14 cellular contexts compared by ENCODE assay signal in genomic region chr4:7971881-7972500, GRCh38. TPM values are rescaled to one million over a fixed set of nuclear protein-coding genes. Genes with fewer than 3 reads are reported as not detected.
DNase-seq lines count a peak whose midpoint lies in the region; ATAC-seq, FAIRE-seq and TF ChIP-seq lines count a peak whose summit lies in the region.
"Had no signal": no experiment of that assay in that cellular context is flagged by ENCODE, and none has a peak within 500 bp of the region (broad histone marks: within the 10 kb centered on the region; RNA-seq: fewer than 3 reads in every experiment).

No MANE protein-coding gene starts in this region.

- H3K23ac ChIP-seq in mesenchymal stem cell (ENCODE audit: low read length in 2 of 2), result no peak overlapping the region

- in situ Hi-C loops in ACHN (cut with HindIII; ENCODE audit: low pct_ligation_motif_present, low pct_unique_long_range_greater_than_20kb, low sequenced_read_pairs), result no loop called here

- no peak overlapping the region for H2BK5ac ChIP-seq in mesenchymal stem cell (ENCODE audit: low read depth, low read length, poor library complexity, severe bottlenecking)

- H3K27me3 Mint-ChIP-seq in HFFc6 (ENCODE audit: insufficient read depth), result peaks cover 5% of the 10 kb centered on the region; the same call in 1 of the 2 replicates
- H3K27me3 Mint-ChIP-seq in activated naive CD8-positive, alpha-beta T cell treated with anti-CD3 and anti-CD28 coated beads, Interleukin-2, amount 50 U/mL, for 24 hours, result no peaks in the 10 kb centered on the region

- no peak for ATAC-seq in A549
- peak; percentile 11 for ATAC-seq in activated naive CD8-positive, alpha-beta T cell treated with anti-CD3 and anti-CD28 coated beads, Interleukin-2, amount 50 U/mL, for 24 hours

- H3K18ac ChIP-seq in mesenchymal stem cell (ENCODE audit: low read depth in 1 of 2, low read length in 2 of 2), result peak overlapping the region; percentile 67 to 73

- peak overlapping the region in 1 of 2 experiments; percentile 66 for H3K14ac ChIP-seq in mesenchymal stem cell (ENCODE audit: low read length in 2 of 2)

- H3K4me1 Mint-ChIP-seq in HFFc6 (ENCODE audit: low read depth), result peaks cover 45% of the 10 kb centered on the region
- H3K4me1 Mint-ChIP-seq in activated naive CD8-positive, alpha-beta T cell treated with anti-CD3 and anti-CD28 coated beads, Interleukin-2, amount 50 U/mL, for 24 hours, result peaks cover 61% of the 10 kb centered on the region

- no peak for FAIRE-seq in A549 (lab: Jason Lieb, UNC)
- FAIRE-seq: GM18507 had no signal

- POLR2A ChIA-PET in A549 (lab: Yijun Ruan, JAX), result no interaction called here

- peak overlapping the region; percentile 66 for H4K8ac ChIP-seq in mesenchymal stem cell (ENCODE audit: low read length)

- no peak overlapping the region for H2BK15ac ChIP-seq in mesenchymal stem cell (ENCODE audit: low read depth, poor library complexity, severe bottlenecking)

- no peak overlapping the region for H3K9ac ChIP-seq in mesenchymal stem cell (ENCODE audit: low read length)

- CTCF ChIA-PET in A549 (lab: Yijun Ruan, JAX), result interaction anchor here (1.2 kb wide), 1 partner anchor 169 kb away, joined by 4 read pairs; no protein-coding TSS in a partner anchor

- no peak overlapping the region for H2AFZ ChIP-seq in mesenchymal stem cell (ENCODE audit: low read depth, low read length)

- H3K4ac ChIP-seq in mesenchymal stem cell (ENCODE audit: low read depth in 1 of 2, low read length in 2 of 2), result peak overlapping the region; percentile 49 to 57

- TF ChIP-seq EP300 in A549 (IDR thresholded peaks at IDR 0.05), result no peak

- peaks cover 5% of the 10 kb centered on the region for H3K79me1 ChIP-seq in mesenchymal stem cell (replicated peaks; ENCODE audit: low read length, poor library complexity, severe bottlenecking)

- H3K9me3 Mint-ChIP-seq in HFFc6, result no peaks in the 10 kb centered on the region
- H3K9me3 Mint-ChIP-seq in activated naive CD8-positive, alpha-beta T cell treated with anti-CD3 and anti-CD28 coated beads, Interleukin-2, amount 50 U/mL, for 24 hours, result no peaks in the 10 kb centered on the region

- H3K9me3 ChIP-seq in A549 (no peaks in the 10 kb centered on the region), mesenchymal stem cell (ENCODE audit: control insufficient read depth, low read length) (no peaks in the 10 kb centered on the region)

- H3K27ac Mint-ChIP-seq in HFFc6, result peak overlapping the region; percentile 64
- peak overlapping the region; percentile 77 for H3K27ac Mint-ChIP-seq in activated naive CD8-positive, alpha-beta T cell treated with anti-CD3 and anti-CD28 coated beads, Interleukin-2, amount 50 U/mL, for 24 hours

- no peak for DNase-seq in A549 (ENCODE audit: low read depth in 1 of 2, low spot score in 1 of 2)
- DNase-seq in HFFc6, result peak; percentile 31
- no peak for DNase-seq in activated naive CD8-positive, alpha-beta T cell treated with anti-CD3 and anti-CD28 coated beads, Interleukin-2, amount 50 U/mL, for 24 hours
- DNase-seq in mesenchymal stem cell, result no peak
- no peak for DNase-seq in HPDE6-E6E7 (ENCODE audit: extremely low spot score)
- no peak for DNase-seq in putamen (ENCODE audit: low spot score)
- no peak for DNase-seq in COLO829 (ENCODE audit: low spot score)
- no peak for DNase-seq in ACHN
- DNase-seq: amygdala, MM.1S, NCI-H82, retina had no signal

- peak overlapping the region; percentile 4 for H2AK5ac ChIP-seq in mesenchymal stem cell (ENCODE audit: low read length, severe bottlenecking)

- H3K4me2 ChIP-seq in A549 (peak overlapping the region; percentile 79), mesenchymal stem cell (ENCODE audit: low read length, poor library complexity, severe bottlenecking) (no peak overlapping the region)

- peak overlapping the region; percentile 30 for H2BK120ac ChIP-seq in mesenchymal stem cell (ENCODE audit: low read depth, low read length)

- TF ChIP-seq CTCF in A549 (IDR thresholded peaks at IDR 0.05), result no peak
- no peak for TF ChIP-seq CTCF in HFFc6 (IDR thresholded peaks at IDR 0.05)

- H3K4me3 ChIP-seq in A549 (no peak overlapping the region), mesenchymal stem cell (ENCODE audit: insufficient read depth in 1 of 2, low read depth in 1 of 2, low read length in 2 of 2) (no peak overlapping the region)

- no peak for TF ChIP-seq RAD21 in A549 (conservative IDR thresholded peaks at IDR 0.05 in 1 of 2, IDR thresholded peaks at IDR 0.05 in 1 of 2)

- peak overlapping the region; percentile 86 for H4K91ac ChIP-seq in mesenchymal stem cell (ENCODE audit: low read length)

- peak overlapping the region; percentile 90 to 97; a peak in 5 of 6 replicates for H3K27ac ChIP-seq in A549
- H3K27ac ChIP-seq in mesenchymal stem cell (ENCODE audit: low read length, poor library complexity, severe bottlenecking), result no peak overlapping the region
- H3K27ac ChIP-seq: C4-2B had no signal

- WGBS in A549 (ENCODE audit: missing lambda C conversion rate), result 84% methylated on average over 8 of the region's 13 CpGs
- 89% methylated on average over 13 of the region's 13 CpGs for WGBS in mesenchymal stem cell

- H3K4me1 ChIP-seq in A549 (peaks cover 60% of the 10 kb centered on the region), mesenchymal stem cell (ENCODE audit: control insufficient read depth, insufficient read depth, low read depth, low read length) (peaks cover 52% of the 10 kb centered on the region)

- peak overlapping the region; percentile 12 to 85 for H2BK12ac ChIP-seq in mesenchymal stem cell (ENCODE audit: low read length in 2 of 2)

- H3K4me3 Mint-ChIP-seq in HFFc6, result no peak overlapping the region; the same call in 1 of the 2 replicates
- H3K4me3 Mint-ChIP-seq in activated naive CD8-positive, alpha-beta T cell treated with anti-CD3 and anti-CD28 coated beads, Interleukin-2, amount 50 U/mL, for 24 hours, result peak overlapping the region; percentile 88

- no peak for TF ChIP-seq POLR2A in A549 (IDR thresholded peaks at IDR 0.05; ENCODE audit: low read length)

- no peaks in the 10 kb centered on the region for H3K36me3 ChIP-seq in mesenchymal stem cell (ENCODE audit: control insufficient read depth in 1 of 2, insufficient read depth in 2 of 2, low read depth in 1 of 2, low read length in 2 of 2)

- H3K36me3 Mint-ChIP-seq in HFFc6 (ENCODE audit: low read depth), result no peaks in the 10 kb centered on the region
- peaks cover 2% of the 10 kb centered on the region for H3K36me3 Mint-ChIP-seq in activated naive CD8-positive, alpha-beta T cell treated with anti-CD3 and anti-CD28 coated beads, Interleukin-2, amount 50 U/mL, for 24 hours (ENCODE audit: low read depth)

- H3K27me3 ChIP-seq in mesenchymal stem cell (ENCODE audit: control insufficient read depth in 1 of 2, insufficient read depth in 1 of 2, low read length in 2 of 2), result no peaks in the 10 kb centered on the region

TF ChIP-seq in A549, 52 proteins besides CTCF, POLR2A, EP300 and RAD21:
- TF ChIP-seq ZFP36 (IDR thresholded peaks at IDR 0.05; ENCODE audit: borderline replicate concordance, partially characterized antibody), result peak; percentile 96
- TF ChIP-seq MAZ (IDR thresholded peaks at IDR 0.05; ENCODE audit: borderline replicate concordance, low read depth, low read length), result no peak
- no peak for TF ChIP-seq TFCP2L1 (CRISPR knock-in tag; IDR thresholded peaks at IDR 0.05)
- TF ChIP-seq ESRRA (IDR thresholded peaks at IDR 0.05; ENCODE audit: borderline replicate concordance, low read length), result no peak
- no peak for TF ChIP-seq RNF2 (IDR thresholded peaks at IDR 0.05; ENCODE audit: borderline replicate concordance, low read depth)

RNA-seq across cellular contexts. Expression of gene AFAP1, which starts 32.3 kb away (rescaled TPM):
- polyA plus RNA-seq in A549 (2011; rRNA removed) (18.9 and 25.4 TPM in 2 replicates), A549 (2017; fragmentation: RNase III; extraction: RNeasy Plus Mini Kit Qiagen cat#74134 plus additional on column Dnase treatment) (29.6 to 37.6 TPM (median 33.0 TPM) in 3 replicates)
- polyA plus RNA-seq in A549 (2012; cell fraction: cytosol; rRNA removed), result 20.3 and 26.9 TPM in 2 replicates
- polyA plus RNA-seq in A549 (2012; cell fraction: nucleus; rRNA removed), result 38.1 and 45.2 TPM in 2 replicates
- polyA minus RNA-seq in A549 (2011; rRNA and poly(A)+ RNA removed), result 32.4 and 38.2 TPM in 2 replicates
- total RNA-seq in HFFc6 (2021; fragmentation: NEBNext Ultra II Directional; extraction: Animal tissue kit (Norgen Biotek cat#: 25700)), result 100 to 1,000 TPM in 5 of 6 experiments, 10 to 100 TPM in 1; 99.7 to 116 (median 107) TPM
- polyA plus RNA-seq in mesenchymal stem cell (2013, experiment 1 of 2), result 19.0 TPM
- polyA plus RNA-seq in mesenchymal stem cell (2013, experiment 2 of 2), result 19.1 TPM
